Comparison of ENCODE assay signal across 8 cellular contexts in genomic region chr4:143554728-143555597, GRCh38. TPM values are rescaled to one million over a fixed set of nuclear protein-coding genes. Genes with fewer than 3 reads are reported as not detected.
A peak's percentile ranks its signal among the peaks of the same experiment; 100 is the strongest.
DNase-seq lines count a peak whose midpoint lies in the region; ATAC-seq lines count a peak whose summit lies in the region.
"Had no signal": no experiment of that assay in that cellular context is flagged by ENCODE, and none has a peak within 500 bp of the region (broad histone marks: within the 10 kb centered on the region; RNA-seq: fewer than 3 reads in every experiment).

No MANE protein-coding gene starts in this region.

- ATAC-seq in GM18873 (IDR thresholded peaks at IDR 0.05; ENCODE audit: low FRiP score, unreplicated experiment) (peak; percentile 71), GM21515 (IDR thresholded peaks at IDR 0.05; ENCODE audit: unreplicated experiment) (peak; percentile 67), HG03175 (IDR thresholded peaks at IDR 0.05; ENCODE audit: unreplicated experiment) (peak; percentile 41), left lobe of liver (no peak)

- DNase-seq in medulla oblongata (ENCODE audit: extremely low spot score): peak; percentile 30
- DNase-seq in left lobe of liver (ENCODE audit: low spot score): no peak
- DNase-seq in Ammon's horn (ENCODE audit: low spot score): no peak
- no peak for DNase-seq in SKM-1 treated with dmso at 0.1 percent for 144 hours (lab: John Stamatoyannopoulos, UW; ENCODE audit: unreplicated experiment)
- DNase-seq: left ventricle myocardium inferior had no signal

RNA-seq across cellular contexts. Expression of gene SMARCA5, which starts 41.5 kb away (rescaled TPM):
- total RNA-seq in left lobe of liver: 8.8 TPM
